Comparison of ENCODE assay signal across 38 cellular contexts in the genomic region with DNA sequence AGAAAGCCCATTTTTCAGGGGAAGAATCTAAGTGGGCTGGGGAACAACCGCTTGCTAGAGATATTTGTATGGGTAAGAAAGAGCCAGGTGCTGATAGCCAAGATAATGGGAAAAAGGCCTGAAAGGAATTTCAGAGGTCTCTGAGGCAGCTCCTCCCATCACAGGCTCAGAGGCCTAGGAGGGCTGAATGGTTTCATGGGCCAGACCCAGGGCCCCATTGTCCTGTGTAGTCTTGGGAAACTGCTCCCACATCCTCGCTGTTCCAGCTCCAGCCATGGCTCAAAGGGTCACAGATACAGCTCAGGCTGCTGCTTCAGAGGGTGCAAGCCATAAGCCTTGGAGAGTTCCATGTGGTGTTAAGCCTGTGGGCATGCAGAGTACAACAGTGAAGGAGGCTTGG.
"Had no signal": no experiment of that assay in that cellular context is flagged by ENCODE, and none has a peak within 500 bp of the region (broad histone marks: within the 10 kb centered on the region; RNA-seq: fewer than 3 reads in every experiment).

No MANE protein-coding gene starts in this region.

- H3K4me3 ChIP-seq: adrenal gland, ascending aorta, body of pancreas, breast epithelium, cardiac muscle cell had no signal

- H3K27ac Mint-ChIP-seq: activated naive CD4-positive, alpha-beta T cell treated with anti-CD3 and anti-CD28 coated beads for 36 hours; activated naive CD4-positive, alpha-beta T cell treated with anti-CD3 and anti-CD28 coated beads, Interleukin-2, amount 10 ng/mL, durations not matched to agents 7 days and 5 days; activated naive CD4-positive, alpha-beta T cell treated with anti-CD3 and anti-CD28 coated beads, Interleukin-2, amount 50 U/mL, for 24 hours; activated naive CD4-positive, alpha-beta T cell treated with anti-CD3 and anti-CD28 coated beads, Interleukin-2, amount 50 U/mL, for 72 hours; activated naive CD8-positive, alpha-beta T cell; activated naive CD8-positive, alpha-beta T cell treated with anti-CD3 and anti-CD28 coated beads for 36 hours; activated naive CD8-positive, alpha-beta T cell treated with anti-CD3 and anti-CD28 coated beads, Interleukin-2, amount 10 ng/mL, durations not matched to agents 7 days and 5 days; activated naive CD8-positive, alpha-beta T cell treated with anti-CD3 and anti-CD28 coated beads, Interleukin-2, amount 50 U/mL, for 24 hours; activated T-cell treated with anti-CD3 and anti-CD28 coated beads, Interleukin-2, amount 50 U/mL, for 24 hours; activated T-cell treated with anti-CD3 and anti-CD28 coated beads, Interleukin-2, amount 50 U/mL, for 72 hours; activated T-helper 1 cell treated with anti-CD3 and anti-CD28 coated beads, Interleukin-12 subunit alpha, Interleukin-12 subunit beta, Interleukin-2, Interleukin-4 antibody, amounts not matched to agents 30 ng/mL and 10 ng/mL and 1 ng/mL, durations not matched to agents 14 hours and 24 hours and 36 hours; activated T-helper 17 cell treated with anti-CD3 and anti-CD28 coated beads, Interleukin-2, amount 50 U/mL, for 72 hours; activated T-helper 2 cell treated with anti-CD3 and anti-CD28 coated beads, Interferon-gamma antibody, Interleukin-2, Interleukin-4, amounts not matched to agents 10 μg/mL and 5 μg/mL and 100 μg/mL, durations not matched to agents 14 hours and 24 hours and 36 hours; brain had no signal

- H3K36me3 Mint-ChIP-seq: activated naive CD4-positive, alpha-beta T cell treated with anti-CD3 and anti-CD28 coated beads, Interleukin-2, amount 10 ng/mL, durations not matched to agents 7 days and 5 days; activated naive CD4-positive, alpha-beta T cell treated with anti-CD3 and anti-CD28 coated beads, Interleukin-2, amount 50 U/mL, for 24 hours; activated naive CD8-positive, alpha-beta T cell; activated naive CD8-positive, alpha-beta T cell treated with anti-CD3 and anti-CD28 coated beads for 36 hours; activated naive CD8-positive, alpha-beta T cell treated with anti-CD3 and anti-CD28 coated beads, Interleukin-2, amount 10 ng/mL, durations not matched to agents 7 days and 5 days; brain had no signal

- H3K27me3 Mint-ChIP-seq: activated naive CD4-positive, alpha-beta T cell treated with anti-CD3 and anti-CD28 coated beads, Interleukin-2, amount 10 ng/mL, durations not matched to agents 7 days and 5 days; activated T-cell treated with anti-CD3 and anti-CD28 coated beads, Interleukin-2, amount 50 U/mL, for 24 hours had no signal

- H3K9me3 Mint-ChIP-seq: activated naive CD4-positive, alpha-beta T cell treated with anti-CD3 and anti-CD28 coated beads, Interleukin-2, amount 50 U/mL, for 24 hours; activated naive CD8-positive, alpha-beta T cell treated with anti-CD3 and anti-CD28 coated beads, Interleukin-2, amount 10 ng/mL, durations not matched to agents 7 days and 5 days; activated T-helper 1 cell treated with anti-CD3 and anti-CD28 coated beads, Interleukin-12 subunit alpha, Interleukin-12 subunit beta, Interleukin-2, Interleukin-4 antibody, amounts not matched to agents 30 ng/mL and 10 ng/mL and 1 ng/mL, durations not matched to agents 14 hours and 24 hours and 36 hours; activated T-helper 2 cell treated with anti-CD3 and anti-CD28 coated beads, Interferon-gamma antibody, Interleukin-2, Interleukin-4, amounts not matched to agents 10 μg/mL and 5 μg/mL and 100 μg/mL, durations not matched to agents 14 hours and 24 hours and 36 hours; central memory CD8-positive, alpha-beta T cell had no signal

- H3K4me1 ChIP-seq: adrenal gland, ascending aorta, body of pancreas, breast epithelium had no signal

- ATAC-seq: activated naive CD4-positive, alpha-beta T cell treated with anti-CD3 and anti-CD28 coated beads, Interleukin-2, amount 50 U/mL, for 72 hours; activated naive CD8-positive, alpha-beta T cell treated with anti-CD3 and anti-CD28 coated beads, Interleukin-2, amount 50 U/mL, for 24 hours; activated T-cell treated with anti-CD3 and anti-CD28 coated beads, Interleukin-2, amount 50 U/mL, for 4 hours; activated T-cell treated with anti-CD3 and anti-CD28 coated beads, Interleukin-2, amount 50 U/mL, for 72 hours; activated T-helper 17 cell treated with anti-CD3 and anti-CD28 coated beads, Interleukin-2, amount 50 U/mL, for 72 hours; body of pancreas had no signal

- H3K27ac ChIP-seq: adrenal gland, ascending aorta, body of pancreas, brain microvascular endothelial cell, breast epithelium, cardiac muscle cell had no signal

- H3K9me3 ChIP-seq: adrenal gland, ascending aorta, breast epithelium had no signal

- H3K4me3 Mint-ChIP-seq: activated naive CD4-positive, alpha-beta T cell treated with anti-CD3 and anti-CD28 coated beads for 36 hours; activated naive CD4-positive, alpha-beta T cell treated with anti-CD3 and anti-CD28 coated beads, Interleukin-2, amount 10 ng/mL, durations not matched to agents 7 days and 5 days; activated naive CD4-positive, alpha-beta T cell treated with anti-CD3 and anti-CD28 coated beads, Interleukin-2, amount 50 U/mL, for 24 hours; activated naive CD8-positive, alpha-beta T cell; activated naive CD8-positive, alpha-beta T cell treated with anti-CD3 and anti-CD28 coated beads for 36 hours; activated naive CD8-positive, alpha-beta T cell treated with anti-CD3 and anti-CD28 coated beads, Interleukin-2, amount 10 ng/mL, durations not matched to agents 7 days and 5 days; activated naive CD8-positive, alpha-beta T cell treated with anti-CD3 and anti-CD28 coated beads, Interleukin-2, amount 50 U/mL, for 24 hours; activated T-cell treated with anti-CD3 and anti-CD28 coated beads, Interleukin-2, amount 50 U/mL, for 24 hours; activated T-cell treated with anti-CD3 and anti-CD28 coated beads, Interleukin-2, amount 50 U/mL, for 4 hours; activated T-cell treated with anti-CD3 and anti-CD28 coated beads, Interleukin-2, amount 50 U/mL, for 72 hours; activated T-helper 1 cell treated with anti-CD3 and anti-CD28 coated beads, Interleukin-12 subunit alpha, Interleukin-12 subunit beta, Interleukin-2, Interleukin-4 antibody, amounts not matched to agents 30 ng/mL and 10 ng/mL and 1 ng/mL, durations not matched to agents 14 hours and 24 hours and 36 hours; activated T-helper 17 cell treated with anti-CD3 and anti-CD28 coated beads, Interleukin-2, amount 50 U/mL, for 72 hours; brain; central memory CD8-positive, alpha-beta T cell had no signal

- DNase-seq: activated effector memory CD4-positive, alpha-beta T cell treated with anti-CD3 and anti-CD28 coated beads, Interleukin-2, amount 50 U/mL, for 16 hours; activated effector memory CD4-positive, alpha-beta T cell treated with Interleukin-2 at 50 U/mL for 16 hours; activated gamma-delta T cell; activated gamma-delta T cell treated with Interleukin-2 at 50 U/mL for 16 hours; activated naive CD4-positive, alpha-beta T cell; activated naive CD4-positive, alpha-beta T cell treated with anti-CD3 and anti-CD28 coated beads for 36 hours; activated naive CD4-positive, alpha-beta T cell treated with anti-CD3 and anti-CD28 coated beads, Interleukin-2, amount 10 ng/mL, durations not matched to agents 7 days and 5 days; activated naive CD4-positive, alpha-beta T cell treated with anti-CD3 and anti-CD28 coated beads, Interleukin-2, amount 50 U/mL, for 16 hours; activated naive CD4-positive, alpha-beta T cell treated with Interleukin-2 at 50 U/mL for 16 hours; activated naive CD8-positive, alpha-beta T cell treated with anti-CD3 and anti-CD28 coated beads for 36 hours; activated naive CD8-positive, alpha-beta T cell treated with anti-CD3 and anti-CD28 coated beads, Interleukin-2, amount 10 ng/mL, durations not matched to agents 7 days and 5 days; activated naive CD8-positive, alpha-beta T cell treated with anti-CD3 and anti-CD28 coated beads, Interleukin-2, amount 50 U/mL, for 24 hours; activated T-cell treated with anti-CD3 and anti-CD28 coated beads, Interleukin-2, amount 50 U/mL, for 1 hour; activated T-cell treated with anti-CD3 and anti-CD28 coated beads, Interleukin-2, amount 50 U/mL, for 24 hours; activated T-cell treated with anti-CD3 and anti-CD28 coated beads, Interleukin-2, amount 50 U/mL, for 4 hours; activated T-cell treated with anti-CD3 and anti-CD28 coated beads, Interleukin-2, amount 50 U/mL, for 48 hours; activated T-cell treated with anti-CD3 and anti-CD28 coated beads, Interleukin-2, amount 50 U/mL, for 72 hours; adrenal gland; amniotic stem cell; amygdala; anterior cingulate cortex; aorta; body of pancreas; brain microvascular endothelial cell; caudate nucleus; central memory CD4-positive, alpha-beta T cell; cerebellar nuclear complex had no signal

- H3K4me1 Mint-ChIP-seq: activated naive CD4-positive, alpha-beta T cell treated with anti-CD3 and anti-CD28 coated beads, Interleukin-2, amount 10 ng/mL, durations not matched to agents 7 days and 5 days; activated naive CD4-positive, alpha-beta T cell treated with anti-CD3 and anti-CD28 coated beads, Interleukin-2, amount 50 U/mL, for 24 hours; activated naive CD8-positive, alpha-beta T cell treated with anti-CD3 and anti-CD28 coated beads for 36 hours; activated naive CD8-positive, alpha-beta T cell treated with anti-CD3 and anti-CD28 coated beads, Interleukin-2, amount 10 ng/mL, durations not matched to agents 7 days and 5 days; activated T-helper 17 cell treated with anti-CD3 and anti-CD28 coated beads, Interleukin-2, amount 50 U/mL, for 72 hours; brain; central memory CD8-positive, alpha-beta T cell had no signal

- H3K36me3 ChIP-seq: adrenal gland, ascending aorta, brain microvascular endothelial cell, breast epithelium, cardiac muscle cell had no signal
